In the genomic region with DNA sequence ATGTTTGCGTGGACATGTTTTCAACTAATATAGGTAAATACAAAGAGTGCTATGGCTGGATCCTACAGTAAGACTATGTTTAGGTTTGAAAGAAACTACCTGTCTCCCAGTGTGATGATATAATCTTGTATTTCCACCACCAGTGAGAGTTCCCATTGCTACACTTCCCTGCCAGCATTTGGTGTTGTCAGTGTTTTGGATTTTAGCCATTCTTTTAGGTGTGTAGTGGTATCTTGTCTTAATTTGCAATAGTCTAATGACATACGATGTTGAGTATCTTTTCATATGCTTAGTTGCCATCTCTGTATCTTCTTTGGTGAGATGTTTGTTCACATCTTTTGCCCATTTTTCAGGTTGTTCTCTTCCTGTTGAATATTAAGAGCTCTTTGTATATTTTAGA, we compare ENCODE assay signal across 34 cellular contexts.
"Had no signal": no experiment of that assay in that cellular context is flagged by ENCODE, and none has a peak within 500 bp of the region (broad histone marks: within the 10 kb centered on the region; RNA-seq: fewer than 3 reads in every experiment).

No MANE protein-coding gene starts in this region.

- DNase-seq: Karpas-422, Kasumi-1, MG63, MM.1S, MV-4-11, NCI-H1048, NCI-H1092, NCI-H1092 treated with DMSO at 0.1 percent for 48 hours, NCI-H1105, NCI-H1105 treated with DMSO at 0.1 percent for 48 hours, NCI-H1417, NCI-H1417 treated with DMSO at 0.1 percent for 48 hours, NCI-H1436, NCI-H1436 treated with DMSO at 0.1 percent for 48 hours, NCI-H146, NCI-H1694, NCI-H1694 treated with DMSO at 0.1 percent for 48 hours, NCI-H187, NCI-H187 treated with DMSO at 0.1 percent for 48 hours, NCI-H1930, NCI-H2029, NCI-H2029 treated with DMSO at 0.1 percent for 48 hours, NCI-H2081, NCI-H2081 treated with DMSO at 0.1 percent for 48 hours, NCI-H2107, NCI-H2171, NCI-H2171 treated with DMSO at 0.1 percent for 48 hours, NCI-H2227 treated with DMSO at 0.1 percent for 48 hours, NCI-H226, NCI-H345, NCI-H446, NCI-H446 treated with DMSO at 0.1 percent for 48 hours, NCI-H510A, NCI-H510A treated with DMSO at 0.1 percent for 48 hours had no signal

- H3K4me3 ChIP-seq: MG63 had no signal

- H3K27me3 ChIP-seq: MG63 had no signal

- H3K36me3 ChIP-seq: MG63 had no signal

- H3K9me3 ChIP-seq: MG63 had no signal
